In the genomic region with DNA sequence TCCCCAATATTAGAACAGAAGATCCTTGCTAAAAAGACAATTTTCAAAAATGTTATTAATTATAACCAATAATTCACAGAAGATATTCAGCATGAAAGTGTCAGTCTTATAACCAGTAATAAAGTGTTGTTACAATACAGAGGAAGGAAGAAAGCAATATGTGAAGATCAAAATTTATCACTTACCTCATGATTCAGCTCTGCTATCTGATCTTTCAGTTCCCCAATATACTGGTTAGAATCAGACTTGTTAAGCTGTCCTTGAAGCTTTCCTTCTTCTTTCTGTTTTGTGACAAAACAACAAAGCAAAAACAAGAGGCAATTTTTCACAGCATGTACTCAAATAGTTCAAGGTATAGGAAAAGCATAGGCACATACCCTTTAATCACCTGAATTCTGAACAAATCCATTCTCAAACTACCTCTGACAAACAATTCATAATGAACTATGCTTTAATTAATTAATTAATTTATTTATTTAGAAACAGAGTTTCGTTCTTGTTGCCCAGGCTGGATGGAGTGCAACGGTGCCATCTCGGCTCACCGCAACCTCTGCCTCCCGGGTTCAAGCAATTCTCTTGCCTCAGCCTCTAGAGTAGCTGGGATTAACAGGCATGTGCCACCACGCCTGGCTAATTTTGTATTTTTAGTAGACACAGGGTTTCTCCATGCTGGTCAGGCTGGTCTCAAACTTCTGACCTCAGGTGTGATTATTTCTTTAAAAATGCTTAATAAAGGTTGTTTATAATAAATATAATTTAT, we compare ENCODE assay signal across 11 cellular contexts.
DNase-seq lines count a peak whose midpoint lies in the region; ATAC-seq, FAIRE-seq and TF ChIP-seq lines count a peak whose summit lies in the region.
"Had no signal": no experiment of that assay in that cellular context is flagged by ENCODE, and none has a peak within 500 bp of the region (broad histone marks: within the 10 kb centered on the region; RNA-seq: fewer than 3 reads in every experiment).

No MANE protein-coding gene starts in this region.

- POLR2A ChIA-PET in GM12878 (lab: Charles Lee), result interaction anchor here (0.7 to 1.9 kb wide), 7 partner anchors 16 to 412 kb away, joined by 3 to 23 read pairs (median 3); partner anchors contain the start of gene GFI1

- no peaks in the 10 kb centered on the region for H3K27me3 ChIP-seq in GM12878 (replicated peaks in 1 of 2; ENCODE audit: control insufficient read depth in 2 of 2, insufficient read depth in 2 of 2, low read length in 1 of 2)

- CTCF ChIA-PET in GM12878 (lab: Yijun Ruan, JAX), result interaction anchor here (0.7 to 1.7 kb wide), 5 partner anchors 10 to 81 kb away, joined by 3 to 8 read pairs (median 3); partner anchors contain the start of gene GFI1

- H3K36me3 ChIP-seq in GM12878 (ENCODE audit: control insufficient read depth in 2 of 2, insufficient read depth in 2 of 2, low read length in 1 of 2), result no peaks in the 10 kb centered on the region

- in situ Hi-C loops in GM12878 (cut with MboI), result no loop called here

- H3K9me3 ChIP-seq in GM12878 (replicated peaks; ENCODE audit: control insufficient read depth, insufficient read depth, low read length), result no peaks in the 10 kb centered on the region

- peak overlapping the region; percentile 11; the same call in 1 of the 2 replicates for H3K27ac ChIP-seq in GM12878 (ENCODE audit: control insufficient read depth, insufficient read depth)

- intact Hi-C loops in GM12878 (cut with micrococcal nuclease; ENCODE audit: unreplicated experiment), result loop anchor here (1.0 kb wide), 1 partner anchor 21 kb away; no protein-coding TSS in a partner anchor

- TF ChIP-seq EP300 in GM12878 (IDR thresholded peaks at IDR 0.05; ENCODE audit: borderline replicate concordance in 1 of 2, control insufficient read depth in 1 of 2, low read depth in 2 of 2, low read length in 2 of 2), result peak; percentile 69 to 94; a peak in 3 of 4 replicates

- no peak for TF ChIP-seq CTCF in GM12878 (IDR thresholded peaks at IDR 0.05 in 2 of 3, conservative IDR thresholded peaks at IDR 0.05 in 1 of 3; ENCODE audit: control insufficient read depth in 2 of 3, extremely low read depth in 1 of 3, insufficient read depth in 1 of 3, low read depth in 3 of 3, low read length in 3 of 3)

- peak; percentile 96 for FAIRE-seq in GM12878 (lab: Jason Lieb, UNC)
- FAIRE-seq: HTR-8/SVneo, TTC549 had no signal

- peak overlapping the region; percentile 63 for H3K4me2 ChIP-seq in GM12878 (ENCODE audit: control insufficient read depth, insufficient read depth)

- SMC1A ChIA-PET in GM12878 (lab: Charles Lee; ENCODE audit: uncharacterized antibody, unreplicated experiment), result interaction anchor here (0.7 to 3.6 kb wide), 17 partner anchors 9 to 90 kb away, joined by 3 to 32 read pairs (median 3); partner anchors contain the start of gene GFI1

- ATAC-seq in GM18868 (IDR thresholded peaks at IDR 0.05; ENCODE audit: unreplicated experiment) (peak; percentile 100), GM21515 (IDR thresholded peaks at IDR 0.05; ENCODE audit: unreplicated experiment) (peak; percentile 83), HG03280 (IDR thresholded peaks at IDR 0.05; ENCODE audit: unreplicated experiment) (peak; percentile 85), GM12878 (peak; percentile 100)

- RAD21 ChIA-PET in GM12878 (lab: Charles Lee; ENCODE audit: unreplicated experiment), result interaction anchor here (0.7 to 2.3 kb wide), 8 partner anchors 9 to 90 kb away, joined by 3 to 32 read pairs (median 4); partner anchors contain the start of gene GFI1

- no TSS peak for BruUV-seq in GM12878 (replicated peaks; lab: Mats Ljungman, UMichigan)

- peak; percentile 45 for DNase-seq in GM12878 (ENCODE audit: low read depth, low spot score)
- no peak for DNase-seq in NCI-H510A (lab: John Stamatoyannopoulos, UW)
- no peak for DNase-seq in midbrain (lab: John Stamatoyannopoulos, UW)
- no peak for DNase-seq in stimulated activated CD4-positive, alpha-beta T cell treated with anti-CD3 and anti-CD28 coated beads, Interleukin-2, amount 100 ng/mL, for 24 hours
- DNase-seq: kidney glomerular epithelial cell, NCI-H510A treated with DMSO at 0.1 percent for 48 hours had no signal

- H3K9ac ChIP-seq in GM12878 (ENCODE audit: control insufficient read depth, insufficient read depth, low read length), result no peak overlapping the region

- TF ChIP-seq RAD21 in GM12878 (IDR thresholded peaks at IDR 0.05; ENCODE audit: insufficient read depth, low read depth, low read length), result no peak

- WGBS in GM12878 (ENCODE audit: insufficient coverage, insufficient replicate concordance, low lambda C conversion rate, missing lambda C conversion rate), result 100% methylated on average over 6 of the region's 6 CpGs

- H3K4me3 ChIP-seq in GM12878, result no peak overlapping the region

- H2AFZ ChIP-seq in GM12878 (ENCODE audit: control insufficient read depth, low read depth, low read length), result no peak overlapping the region

- H3K4me1 ChIP-seq in GM12878 (ENCODE audit: control insufficient read depth, insufficient read depth, low read length), result peaks cover 10% of the 10 kb centered on the region; the same call in 1 of the 2 replicates

- H3K79me2 ChIP-seq in GM12878 (ENCODE audit: control insufficient read depth, insufficient read depth, low read length), result no peaks in the 10 kb centered on the region

- no peak for TF ChIP-seq POLR2A in GM12878 (IDR thresholded peaks at IDR 0.05; ENCODE audit: low read depth, low read length)

- no peaks in the 10 kb centered on the region for H4K20me1 ChIP-seq in GM12878 (ENCODE audit: control insufficient read depth, insufficient read depth)

TF ChIP-seq in GM12878, 131 proteins besides CTCF, POLR2A, EP300 and RAD21 (continues in another document):
- TF ChIP-seq CHD4 (IDR thresholded peaks at IDR 0.05) (no peak), TAF1 (IDR thresholded peaks at IDR 0.05; ENCODE audit: borderline replicate concordance, low read depth, low read length) (no peak), YY1 (IDR thresholded peaks at IDR 0.05; ENCODE audit: low read depth, low read length) (no peak), HDAC2 (IDR thresholded peaks at IDR 0.05) (no peak), SMAD1 (IDR thresholded peaks at IDR 0.05; ENCODE audit: low read depth, partially characterized antibody) (no peak), IKZF1 (conservative IDR thresholded peaks at IDR 0.05) (peak; percentile 53; the same call in 1 of the 2 replicates), ZNF622 (IDR thresholded peaks at IDR 0.05) (no peak), CREM (IDR thresholded peaks at IDR 0.05; ENCODE audit: low read depth) (peak; percentile 39; the same call in 1 of the 2 replicates), RFX5 (IDR thresholded peaks at IDR 0.05; ENCODE audit: low read depth, low read length) (no peak), KDM1A (IDR thresholded peaks at IDR 0.05; ENCODE audit: borderline replicate concordance) (no peak)
- TF ChIP-seq, protein P1, sequence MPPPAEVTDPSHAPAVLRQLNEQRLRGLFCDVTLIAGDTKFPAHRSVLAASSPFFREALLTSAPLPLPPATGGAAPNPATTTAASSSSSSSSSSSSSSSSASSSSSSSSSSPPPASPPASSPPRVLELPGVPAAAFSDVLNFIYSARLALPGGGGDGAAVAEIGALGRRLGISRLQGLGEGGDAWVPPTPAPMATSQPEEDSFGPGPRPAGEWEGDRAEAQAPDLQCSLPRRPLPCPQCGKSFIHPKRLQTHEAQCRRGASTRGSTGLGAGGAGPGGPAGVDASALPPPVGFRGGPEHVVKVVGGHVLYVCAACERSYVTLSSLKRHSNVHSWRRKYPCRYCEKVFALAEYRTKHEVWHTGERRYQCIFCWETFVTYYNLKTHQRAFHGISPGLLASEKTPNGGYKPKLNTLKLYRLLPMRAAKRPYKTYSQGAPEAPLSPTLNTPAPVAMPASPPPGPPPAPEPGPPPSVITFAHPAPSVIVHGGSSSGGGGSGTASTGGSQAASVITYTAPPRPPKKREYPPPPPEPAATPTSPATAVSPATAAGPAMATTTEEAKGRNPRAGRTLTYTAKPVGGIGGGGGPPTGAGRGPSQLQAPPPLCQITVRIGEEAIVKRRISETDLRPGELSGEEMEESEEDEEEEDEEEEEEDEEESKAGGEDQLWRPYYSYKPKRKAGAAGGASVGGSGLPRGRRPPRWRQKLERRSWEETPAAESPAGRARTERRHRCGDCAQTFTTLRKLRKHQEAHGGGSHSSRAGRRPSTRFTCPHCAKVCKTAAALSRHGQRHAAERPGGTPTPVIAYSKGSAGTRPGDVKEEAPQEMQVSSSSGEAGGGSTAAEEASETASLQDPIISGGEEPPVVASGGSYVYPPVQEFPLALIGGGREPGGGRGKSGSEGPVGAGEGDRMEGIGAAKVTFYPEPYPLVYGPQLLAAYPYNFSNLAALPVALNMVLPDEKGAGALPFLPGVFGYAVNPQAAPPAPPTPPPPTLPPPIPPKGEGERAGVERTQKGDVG (CRISPR knock-in tag; IDR thresholded peaks at IDR 0.05), result no peak
- TF ChIP-seq, protein P2, sequence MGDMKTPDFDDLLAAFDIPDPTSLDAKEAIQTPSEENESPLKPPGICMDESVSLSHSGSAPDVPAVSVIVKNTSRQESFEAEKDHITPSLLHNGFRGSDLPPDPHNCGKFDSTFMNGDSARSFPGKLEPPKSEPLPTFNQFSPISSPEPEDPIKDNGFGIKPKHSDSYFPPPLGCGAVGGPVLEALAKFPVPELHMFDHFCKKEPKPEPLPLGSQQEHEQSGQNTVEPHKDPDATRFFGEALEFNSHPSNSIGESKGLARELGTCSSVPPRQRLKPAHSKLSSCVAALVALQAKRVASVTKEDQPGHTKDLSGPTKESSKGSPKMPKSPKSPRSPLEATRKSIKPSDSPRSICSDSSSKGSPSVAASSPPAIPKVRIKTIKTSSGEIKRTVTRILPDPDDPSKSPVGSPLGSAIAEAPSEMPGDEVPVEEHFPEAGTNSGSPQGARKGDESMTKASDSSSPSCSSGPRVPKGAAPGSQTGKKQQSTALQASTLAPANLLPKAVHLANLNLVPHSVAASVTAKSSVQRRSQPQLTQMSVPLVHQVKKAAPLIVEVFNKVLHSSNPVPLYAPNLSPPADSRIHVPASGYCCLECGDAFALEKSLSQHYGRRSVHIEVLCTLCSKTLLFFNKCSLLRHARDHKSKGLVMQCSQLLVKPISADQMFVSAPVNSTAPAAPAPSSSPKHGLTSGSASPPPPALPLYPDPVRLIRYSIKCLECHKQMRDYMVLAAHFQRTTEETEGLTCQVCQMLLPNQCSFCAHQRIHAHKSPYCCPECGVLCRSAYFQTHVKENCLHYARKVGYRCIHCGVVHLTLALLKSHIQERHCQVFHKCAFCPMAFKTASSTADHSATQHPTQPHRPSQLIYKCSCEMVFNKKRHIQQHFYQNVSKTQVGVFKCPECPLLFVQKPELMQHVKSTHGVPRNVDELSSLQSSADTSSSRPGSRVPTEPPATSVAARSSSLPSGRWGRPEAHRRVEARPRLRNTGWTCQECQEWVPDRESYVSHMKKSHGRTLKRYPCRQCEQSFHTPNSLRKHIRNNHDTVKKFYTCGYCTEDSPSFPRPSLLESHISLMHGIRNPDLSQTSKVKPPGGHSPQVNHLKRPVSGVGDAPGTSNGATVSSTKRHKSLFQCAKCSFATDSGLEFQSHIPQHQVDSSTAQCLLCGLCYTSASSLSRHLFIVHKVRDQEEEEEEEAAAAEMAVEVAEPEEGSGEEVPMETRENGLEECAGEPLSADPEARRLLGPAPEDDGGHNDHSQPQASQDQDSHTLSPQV (IDR thresholded peaks at IDR 0.05), result no peak
